Comparison of ENCODE assay signal across 17 cellular contexts in the genomic region with DNA sequence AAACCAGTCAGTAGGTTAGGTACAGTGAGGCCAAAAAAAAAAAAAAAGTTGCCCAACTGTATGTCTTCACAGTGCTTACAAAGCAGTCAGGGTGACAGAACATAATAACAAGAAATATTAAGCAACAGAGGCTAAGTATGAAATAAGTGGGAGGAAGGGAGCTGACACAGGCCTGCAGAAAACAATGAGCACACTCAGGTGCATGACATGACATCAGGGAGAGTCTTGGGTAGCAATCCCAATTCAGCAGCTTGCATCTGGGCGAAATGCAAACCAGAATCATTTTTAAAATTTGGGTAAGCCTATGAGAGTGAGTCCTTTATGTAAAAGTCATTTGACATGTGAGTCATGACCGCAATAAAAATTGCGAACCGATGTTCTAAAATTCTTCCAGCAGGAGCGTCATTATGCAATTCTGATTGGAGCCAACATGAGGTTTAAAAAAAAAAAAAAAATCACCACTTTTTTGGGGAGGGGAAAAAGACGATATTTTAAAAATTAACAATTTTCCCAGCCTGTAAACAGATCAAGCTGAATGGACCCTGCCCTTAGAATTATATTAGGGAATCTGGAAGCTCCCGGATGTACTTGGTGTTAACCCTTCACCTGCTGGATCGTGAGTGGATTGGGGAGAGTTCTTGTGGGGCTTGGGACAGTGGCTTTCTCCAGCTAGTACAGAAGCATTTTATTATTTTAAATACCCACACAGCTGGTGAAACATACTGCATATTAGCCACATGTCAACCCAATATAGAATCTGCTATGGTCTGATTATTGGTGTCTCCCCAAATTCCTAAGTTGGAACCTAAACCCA.
DNase-seq lines count a peak whose midpoint lies in the region; TF ChIP-seq lines count a peak whose summit lies in the region.
"Had no signal": no experiment of that assay in that cellular context is flagged by ENCODE, and none has a peak within 500 bp of the region (broad histone marks: within the 10 kb centered on the region; RNA-seq: fewer than 3 reads in every experiment).

No MANE protein-coding gene starts in this region.

- H3K36me3 ChIP-seq in GM23248 (ENCODE audit: low read depth) (no peaks in the 10 kb centered on the region), endodermal cell (ENCODE audit: control insufficient read depth, insufficient read depth, low read length) (no peaks in the 10 kb centered on the region), ascending aorta (no peaks in the 10 kb centered on the region)
- H3K36me3 ChIP-seq in effector memory CD4-positive, alpha-beta T cell (ENCODE audit: control insufficient read depth, insufficient read depth, low read length): no peaks in the 10 kb centered on the region
- H3K36me3 ChIP-seq: ovary had no signal

- in situ Hi-C loops in GM23248 (cut with MboI): no loop called here

- 0 out of 2 replicates have a peak, but pooled peaks cover 4% of the 10 kb centered on the region for H3K4me1 ChIP-seq in GM23248 (ENCODE audit: insufficient read depth)
- H3K4me1 ChIP-seq in endodermal cell (ENCODE audit: control insufficient read depth, insufficient read depth, low read length): peaks cover 5% of the 10 kb centered on the region
- no peaks in the 10 kb centered on the region for H3K4me1 ChIP-seq in ascending aorta
- H3K4me1 ChIP-seq in effector memory CD4-positive, alpha-beta T cell (ENCODE audit: control insufficient read depth, insufficient read depth, low read length, poor library complexity, severe bottlenecking): no peaks in the 10 kb centered on the region

- 0 out of 2 replicates have a peak, but pooled peaks cover 8% of the 10 kb centered on the region for H3F3A ChIP-seq in GM23248 (ENCODE audit: insufficient read depth)

- H3K9me2 ChIP-seq in GM23248 (ENCODE audit: insufficient read depth): no peaks in the 10 kb centered on the region

- peaks cover 34% of the 10 kb centered on the region for H3K27me3 ChIP-seq in GM23248 (replicated peaks; ENCODE audit: insufficient read depth)
- no peaks in the 10 kb centered on the region for H3K27me3 ChIP-seq in endodermal cell (ENCODE audit: control insufficient read depth, insufficient read depth, low read length, poor library complexity, severe bottlenecking)
- no peaks in the 10 kb centered on the region for H3K27me3 ChIP-seq in ascending aorta
- H3K27me3 ChIP-seq in effector memory CD4-positive, alpha-beta T cell (replicated peaks; ENCODE audit: control insufficient read depth, insufficient read depth, low read length, poor library complexity, severe bottlenecking): peaks cover 6% of the 10 kb centered on the region
- H3K27me3 ChIP-seq: ovary had no signal

- H3K9me3 ChIP-seq in GM23248 (ENCODE audit: low read depth): no peaks in the 10 kb centered on the region
- H3K9me3 ChIP-seq in endodermal cell (ENCODE audit: control insufficient read depth, low read length): no peaks in the 10 kb centered on the region
- no peaks in the 10 kb centered on the region for H3K9me3 ChIP-seq in ascending aorta
- no peaks in the 10 kb centered on the region for H3K9me3 ChIP-seq in effector memory CD4-positive, alpha-beta T cell (ENCODE audit: control insufficient read depth, low read length)
- H3K9me3 ChIP-seq: ovary had no signal

- no peak overlapping the region for H3K27ac Mint-ChIP-seq in endodermal cell
- H3K27ac Mint-ChIP-seq: activated T-helper 1 cell treated with anti-CD3 and anti-CD28 coated beads, Interleukin-12 subunit alpha, Interleukin-12 subunit beta, Interleukin-2, Interleukin-4 antibody, amounts not matched to agents 30 ng/mL and 10 ng/mL and 1 ng/mL, durations not matched to agents 14 hours and 24 hours and 36 hours; dendritic cell treated with granulocyte-macrophage colony-stimulating factor and Interleukin-4, amounts not matched to agents 40 ng/mL and 50 ng/mL, for 4 days; T-cell had no signal

- H3K9ac ChIP-seq in GM23248 (no peak overlapping the region), endodermal cell (ENCODE audit: extremely low read depth, low read length, poor library complexity, severe bottlenecking) (no peak overlapping the region)

- H2AFZ ChIP-seq in GM23248: no peak overlapping the region

- H3K36me3 Mint-ChIP-seq in endodermal cell (ENCODE audit: low read depth): no peaks in the 10 kb centered on the region
- H3K36me3 Mint-ChIP-seq: T-cell had no signal

- H3K4me3 ChIP-seq in GM23248 (no peak overlapping the region), endodermal cell (ENCODE audit: low read length) (no peak overlapping the region), ascending aorta (no peak overlapping the region)
- H3K4me3 ChIP-seq in effector memory CD4-positive, alpha-beta T cell (ENCODE audit: insufficient read depth, low read depth, low read length, poor library complexity, severe bottlenecking): no peak overlapping the region
- H3K4me3 ChIP-seq: ovary had no signal

- H3K4me1 Mint-ChIP-seq in endodermal cell: peaks cover 9% of the 10 kb centered on the region
- H3K4me1 Mint-ChIP-seq: T-cell had no signal

- H3K27ac ChIP-seq in GM23248: no peak overlapping the region
- H3K27ac ChIP-seq in endodermal cell (ENCODE audit: low read depth, low read length): no peak overlapping the region
- H3K27ac ChIP-seq in ascending aorta: no peak overlapping the region
- no peak overlapping the region for H3K27ac ChIP-seq in effector memory CD4-positive, alpha-beta T cell (ENCODE audit: insufficient read depth, low read length, poor library complexity, severe bottlenecking)
- H3K27ac ChIP-seq: ovary had no signal

- 12 to 13% methylated on average over 8 of the region's 8 CpGs for WGBS in GM23248 (ENCODE audit: low coverage in 1 of 2, low lambda C conversion rate in 2 of 2, missing lambda C conversion rate in 2 of 2), 2 experiments
- WGBS in endodermal cell (ENCODE audit: insufficient coverage in 1 of 2, insufficient read length in 1 of 2), 2 experiments: 89 to 90% methylated on average over 6 to 8 of the region's 8 CpGs

- H3K4me3 Mint-ChIP-seq in endodermal cell: no peak overlapping the region
- H3K4me3 Mint-ChIP-seq: activated T-helper 1 cell treated with anti-CD3 and anti-CD28 coated beads, Interleukin-12 subunit alpha, Interleukin-12 subunit beta, Interleukin-2, Interleukin-4 antibody, amounts not matched to agents 30 ng/mL and 10 ng/mL and 1 ng/mL, durations not matched to agents 14 hours and 24 hours and 36 hours; dendritic cell treated with granulocyte-macrophage colony-stimulating factor and Interleukin-4, amounts not matched to agents 40 ng/mL and 50 ng/mL, for 4 days; T-cell had no signal

- TF ChIP-seq CTCF in endodermal cell (conservative IDR thresholded peaks at IDR 0.05) (no peak), ascending aorta (IDR thresholded peaks at IDR 0.05) (no peak)

- no peaks in the 10 kb centered on the region for H3K27me3 Mint-ChIP-seq in endodermal cell (ENCODE audit: insufficient read depth)

- no peaks in the 10 kb centered on the region for H3K9me3 Mint-ChIP-seq in endodermal cell
- H3K9me3 Mint-ChIP-seq: activated T-helper 1 cell treated with anti-CD3 and anti-CD28 coated beads, Interleukin-12 subunit alpha, Interleukin-12 subunit beta, Interleukin-2, Interleukin-4 antibody, amounts not matched to agents 30 ng/mL and 10 ng/mL and 1 ng/mL, durations not matched to agents 14 hours and 24 hours and 36 hours; dendritic cell treated with granulocyte-macrophage colony-stimulating factor and Interleukin-4, amounts not matched to agents 40 ng/mL and 50 ng/mL, for 4 days; T-cell had no signal

- intact Hi-C loops in ascending aorta (cut with DNase I): no loop called here

- no peaks in the 10 kb centered on the region for H4K20me1 ChIP-seq in GM23248 (ENCODE audit: insufficient read depth)

- DNase-seq in GM23248: peak; percentile 89
- DNase-seq in NOMO-1 (lab: John Stamatoyannopoulos, UW; ENCODE audit: unreplicated experiment in 2 of 2): peak; percentile 50 to 92
- DNase-seq in endodermal cell: peak; percentile 38
- peak; percentile 22 for DNase-seq in putamen (ENCODE audit: low spot score)
- DNase-seq in DMS79 treated with DMSO at 0.1 percent for 48 hours (lab: John Stamatoyannopoulos, UW): no peak
- no peak for DNase-seq in ascending aorta (ENCODE audit: low spot score in 2 of 2)
- DNase-seq in effector memory CD4-positive, alpha-beta T cell: no peak
- DNase-seq: activated CD4-positive, alpha-beta T cell treated with anti-CD3 and anti-CD28 coated beads for 4 hours; anterior cingulate cortex; COR-L47; Kasumi-1; NCI-H2171 treated with DMSO at 0.1 percent for 48 hours; NK-92 treated with Interleukin-12 subunit alpha and Interleukin-12 subunit beta, amount 100 ng/mL, for 24 hours; ovary; T-cell had no signal

- no peaks in the 10 kb centered on the region for H3K79me2 ChIP-seq in GM23248 (ENCODE audit: insufficient read depth)

- H3K4me2 ChIP-seq in GM23248 (ENCODE audit: unreplicated experiment): no peak overlapping the region

Comparison
In these comparisons a context has a peak if more than half of its experiments do, and no peak if none do; other contexts are left out.
1. DNase-seq: peak in GM23248 (single experiment), NOMO-1 (2 of 2), endodermal cell (single experiment) and putamen (single experiment); none in DMS79 treated with DMSO at 0.1 percent for 48 hours (single experiment), ascending aorta (0 of 2) and effector memory CD4-positive, alpha-beta T cell (0 of 3).